29 cellular contexts compared by ENCODE assay signal in the genomic region with DNA sequence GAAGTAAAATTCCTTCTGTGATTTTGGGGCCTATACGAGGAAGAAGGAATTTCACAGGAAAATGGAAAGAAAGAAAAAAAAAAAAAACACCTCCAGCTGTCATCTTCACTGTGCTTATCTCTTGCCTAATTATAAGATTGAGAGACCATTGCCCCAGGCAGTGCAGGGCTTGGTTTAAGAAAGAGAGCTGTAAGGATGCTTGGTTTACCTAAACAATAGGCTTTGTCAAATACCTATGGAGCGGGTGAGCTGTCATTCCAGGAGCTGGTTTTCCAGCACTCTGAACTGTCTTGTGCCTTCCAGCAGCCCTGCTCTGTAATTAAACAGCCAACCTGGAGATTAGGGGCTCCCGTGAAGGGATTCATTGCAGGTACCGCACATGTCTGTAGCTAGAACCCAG.
"Had no signal": no experiment of that assay in that cellular context is flagged by ENCODE, and none has a peak within 500 bp of the region (broad histone marks: within the 10 kb centered on the region; RNA-seq: fewer than 3 reads in every experiment).

No MANE protein-coding gene starts in this region.

- H3K4me1 Mint-ChIP-seq: naive B cell; neural crest cell; stimulated activated effector memory CD8-positive, alpha-beta T cell treated with anti-CD3 and anti-CD28 coated beads, Interleukin-12 subunit alpha, Interleukin-12 subunit beta, amount 100 ng/mL, for 72 hours had no signal

- H3K9me3 ChIP-seq: esophagus squamous epithelium, heart right ventricle, psoas muscle, sigmoid colon, thoracic aorta, upper lobe of left lung, vagina had no signal

- H3K36me3 Mint-ChIP-seq: activated naive CD8-positive, alpha-beta T cell; mesothelial cell of epicardium; naive B cell; stimulated activated effector memory CD8-positive, alpha-beta T cell treated with anti-CD3 and anti-CD28 coated beads, Interleukin-12 subunit alpha, Interleukin-12 subunit beta, amount 100 ng/mL, for 72 hours had no signal

- H3K4me3 ChIP-seq: esophagus squamous epithelium, heart right ventricle, psoas muscle, sigmoid colon, thoracic aorta, upper lobe of left lung, vagina had no signal

- H3K9ac ChIP-seq: parathyroid adenoma had no signal

- H3K27ac Mint-ChIP-seq: activated naive CD8-positive, alpha-beta T cell; activated T-cell treated with anti-CD3 and anti-CD28 coated beads, Interleukin-2, amount 50 U/mL, for 72 hours; mesothelial cell of epicardium; naive B cell; stimulated activated effector memory CD8-positive, alpha-beta T cell treated with anti-CD3 and anti-CD28 coated beads, Interleukin-12 subunit alpha, Interleukin-12 subunit beta, amount 100 ng/mL, for 72 hours; stimulated activated naive CD8-positive, alpha-beta T cell treated with anti-CD3 and anti-CD28 coated beads, Interleukin-15, Interleukin-2, amounts not matched to agents 100 ng/mL and 50 ng/mL, for 24 hours had no signal

- H3K79me2 ChIP-seq: parathyroid adenoma had no signal

- H3K27ac ChIP-seq: esophagus squamous epithelium, heart right ventricle, parathyroid adenoma, psoas muscle, sigmoid colon, thoracic aorta, upper lobe of left lung, vagina had no signal

- H3K27me3 ChIP-seq: upper lobe of left lung, vagina had no signal

- H3K4me1 ChIP-seq: esophagus squamous epithelium, heart right ventricle, parathyroid adenoma, psoas muscle, sigmoid colon, upper lobe of left lung, vagina had no signal

- H2AFZ ChIP-seq: parathyroid adenoma had no signal

- H3K36me3 ChIP-seq: esophagus squamous epithelium, heart right ventricle, sigmoid colon, thoracic aorta, upper lobe of left lung, vagina had no signal

- DNase-seq: activated CD4-positive, alpha-beta T cell treated with anti-CD3 and anti-CD28 coated beads for 4 hours; activated CD4-positive, alpha-beta T cell treated with anti-CD3 and anti-CD28 coated beads, Interleukin-2, amount 50 U/mL, for 4 hours; activated effector memory CD4-positive, alpha-beta T cell treated with Interleukin-2 at 50 U/mL for 16 hours; activated naive CD4-positive, alpha-beta T cell treated with Interleukin-2 at 50 U/mL for 16 hours; activated T-cell treated with anti-CD3 and anti-CD28 coated beads for 4 hours; activated T-cell treated with anti-CD3 and anti-CD28 coated beads, Interleukin-2, amount 50 U/mL, for 72 hours; anterior cingulate cortex; dermis blood vessel endothelial cell; effector CD4-positive, alpha-beta T cell; esophagus squamous epithelium; foreskin melanocyte; heart right ventricle; left colon; mammary epithelial cell; naive B cell; occipital lobe; psoas muscle; sigmoid colon; small intestine; stimulated activated CD4-positive, alpha-beta T cell treated with anti-CD3 and anti-CD28 coated beads, Interleukin-4, amount 100 ng/mL, for 24 hours; upper lobe of left lung had no signal

- H3K9me3 Mint-ChIP-seq: activated T-cell treated with anti-CD3 and anti-CD28 coated beads, Interleukin-2, amount 50 U/mL, for 72 hours; mesothelial cell of epicardium; neural crest cell; stimulated activated effector memory CD8-positive, alpha-beta T cell treated with anti-CD3 and anti-CD28 coated beads, Interleukin-12 subunit alpha, Interleukin-12 subunit beta, amount 100 ng/mL, for 72 hours; stimulated activated naive CD8-positive, alpha-beta T cell treated with anti-CD3 and anti-CD28 coated beads, Interleukin-15, Interleukin-2, amounts not matched to agents 100 ng/mL and 50 ng/mL, for 24 hours had no signal

- ATAC-seq: activated T-cell treated with anti-CD3 and anti-CD28 coated beads, Interleukin-2, amount 50 U/mL, for 72 hours; heart right ventricle; left colon; psoas muscle; stimulated activated effector memory CD8-positive, alpha-beta T cell treated with anti-CD3 and anti-CD28 coated beads, Interleukin-12 subunit alpha, Interleukin-12 subunit beta, amount 100 ng/mL, for 72 hours had no signal

- H3K4me3 Mint-ChIP-seq: activated naive CD8-positive, alpha-beta T cell; activated T-cell treated with anti-CD3 and anti-CD28 coated beads, Interleukin-2, amount 50 U/mL, for 72 hours; mesothelial cell of epicardium; naive B cell; neural crest cell; stimulated activated effector memory CD8-positive, alpha-beta T cell treated with anti-CD3 and anti-CD28 coated beads, Interleukin-12 subunit alpha, Interleukin-12 subunit beta, amount 100 ng/mL, for 72 hours; stimulated activated naive CD8-positive, alpha-beta T cell treated with anti-CD3 and anti-CD28 coated beads, Interleukin-15, Interleukin-2, amounts not matched to agents 100 ng/mL and 50 ng/mL, for 24 hours had no signal
